Comparison of ENCODE assay signal across 8 cellular contexts in the genomic region with DNA sequence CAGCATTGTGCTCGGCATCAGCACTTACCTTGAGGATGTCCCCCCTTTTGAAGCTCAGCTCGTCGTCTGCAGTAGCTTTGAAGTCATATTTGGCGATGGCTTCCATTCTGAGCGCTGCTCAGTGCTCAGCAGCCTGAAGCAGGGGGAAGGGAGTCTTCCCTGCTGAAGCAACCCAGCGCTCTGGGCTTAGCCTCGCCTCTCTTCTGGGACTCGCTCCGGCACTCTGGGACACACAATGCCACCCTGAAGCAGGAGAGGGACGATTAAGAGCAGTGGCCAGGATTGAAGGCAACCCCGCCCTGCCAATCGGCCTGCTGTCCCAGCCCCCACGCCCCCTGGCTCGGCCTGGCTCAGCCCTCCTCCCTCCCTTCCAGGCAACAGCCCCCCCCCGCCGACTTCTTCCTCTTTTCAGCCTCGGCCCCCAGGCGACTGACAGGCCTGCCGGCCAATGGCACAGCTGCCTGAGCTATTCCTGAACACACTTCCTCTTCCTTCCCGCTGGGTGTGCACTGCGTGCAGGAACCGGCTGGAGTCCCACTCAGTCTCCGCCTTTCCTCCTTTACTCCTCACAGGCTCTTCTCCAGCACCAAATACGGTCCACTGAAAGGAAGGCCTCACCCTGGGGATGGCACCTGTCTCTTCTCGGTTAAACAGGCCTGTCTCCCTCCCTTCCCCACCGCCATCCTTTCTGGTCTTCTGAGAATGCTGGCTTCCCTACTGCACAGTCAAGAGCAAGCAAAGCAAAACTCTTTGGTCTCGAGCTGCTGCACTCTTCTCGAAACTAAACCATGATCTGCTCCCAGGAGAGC. TPM values are rescaled to one million over a fixed set of nuclear protein-coding genes. Genes with fewer than 3 reads are reported as not detected.
DNase-seq lines count a peak whose midpoint lies in the region; ATAC-seq and TF ChIP-seq lines count a peak whose summit lies in the region.

No MANE protein-coding gene starts in this region.

- ATAC-seq in GM18870 (IDR thresholded peaks at IDR 0.05; ENCODE audit: unreplicated experiment): peak; percentile 52
- ATAC-seq in HG03342 (IDR thresholded peaks at IDR 0.05; ENCODE audit: unreplicated experiment): peak; percentile 87

- peaks cover 6% of the 10 kb centered on the region; the same call in 1 of the 2 replicates for H3K36me3 ChIP-seq in ACC112 (ENCODE audit: insufficient read depth, low read length)

- H3K4me1 Mint-ChIP-seq in chondrocyte (ENCODE audit: low read depth): peaks cover 54% of the 10 kb centered on the region

- H3K27ac Mint-ChIP-seq in chondrocyte (ENCODE audit: unreplicated experiment): peak overlapping the region; percentile 96

- H3K27me3 ChIP-seq in ACC112 (ENCODE audit: insufficient read depth, low read length): no peaks in the 10 kb centered on the region

- H3K79me2 ChIP-seq in ACC112 (ENCODE audit: control insufficient read depth, insufficient read depth, low read length, unreplicated experiment): peaks cover 90% of the 10 kb centered on the region

- H3K4me1 ChIP-seq in ACC112 (ENCODE audit: control insufficient read depth, insufficient read depth, low read length, unreplicated experiment): peaks cover 38% of the 10 kb centered on the region

- H3K9me3 Mint-ChIP-seq in chondrocyte (ENCODE audit: low read depth): no peaks in the 10 kb centered on the region

- H3K4me3 ChIP-seq in ACC112 (ENCODE audit: low read depth, low read length): peak overlapping the region; percentile 90

- H3K36me3 Mint-ChIP-seq in chondrocyte (ENCODE audit: low read depth): peaks cover 2% of the 10 kb centered on the region

- no peaks in the 10 kb centered on the region for H3K27me3 Mint-ChIP-seq in chondrocyte (ENCODE audit: low read depth)

- peak; percentile 98 for DNase-seq in NCI-H446 treated with DMSO at 0.1 percent for 48 hours (lab: John Stamatoyannopoulos, UW)
- DNase-seq in activated CD4-positive, alpha-beta T cell treated with anti-CD3 and anti-CD28 coated beads for 24 hours (ENCODE audit: low read depth in 2 of 2): peak; percentile 73 to 81
- DNase-seq in chondrocyte (ENCODE audit: low spot score): peak; percentile 99
- peak; percentile 97 for DNase-seq in kidney glomerular epithelial cell (lab: John Stamatoyannopoulos, UW)
- DNase-seq in stimulated activated CD4-positive, alpha-beta T cell treated with anti-CD3 and anti-CD28 coated beads, Interleukin-15, amount 100 ng/mL, for 24 hours: peak; percentile 91

- H2AFZ ChIP-seq in ACC112 (ENCODE audit: low read length, unreplicated experiment): peak overlapping the region; percentile 48

- peak overlapping the region; percentile 89 for H3K4me3 Mint-ChIP-seq in chondrocyte (ENCODE audit: unreplicated experiment)

- peak overlapping the region; percentile 18 for H3K27ac ChIP-seq in ACC112 (ENCODE audit: low read depth, low read length)

- TF ChIP-seq CTCF in chondrocyte (IDR thresholded peaks at IDR 0.05): peak; percentile 25

RNA-seq across cellular contexts. Expression of gene GRB2, which starts 11.8 kb away (rescaled TPM):
- total RNA-seq in chondrocyte: 73.9 to 83.7 TPM (median 79.4 TPM) in 3 replicates

Comparison
In these comparisons a context has a peak if more than half of its experiments do, and no peak if none do; other contexts are left out.
1. Peak in every context shown above with its lines: DNase-seq, ATAC-seq, H3K4me3 ChIP-seq and H3K27ac ChIP-seq.